9 cellular contexts compared by ENCODE assay signal in the genomic region with DNA sequence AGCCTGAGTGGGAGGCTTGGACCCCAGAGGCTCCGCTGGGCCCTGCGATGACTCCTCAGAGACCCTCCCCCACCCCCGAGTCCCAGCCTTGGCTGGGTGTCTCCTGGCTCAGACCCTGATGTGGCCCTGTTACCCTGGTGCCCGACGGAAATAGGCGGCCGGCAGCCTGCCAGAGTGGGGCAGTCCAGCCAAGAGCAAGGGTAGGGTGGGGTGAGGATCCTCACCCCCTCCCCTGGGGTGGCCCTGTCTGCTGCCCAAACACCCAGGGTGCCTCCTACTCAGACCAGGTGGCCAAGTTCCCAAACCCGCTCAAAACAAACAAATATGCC. TPM values are rescaled to one million over a fixed set of nuclear protein-coding genes. Genes with fewer than 3 reads are reported as not detected.
DNase-seq lines count a peak whose midpoint lies in the region; ATAC-seq and TF ChIP-seq lines count a peak whose summit lies in the region.
"Had no signal": no experiment of that assay in that cellular context is flagged by ENCODE, and none has a peak within 500 bp of the region (broad histone marks: within the 10 kb centered on the region; RNA-seq: fewer than 3 reads in every experiment).

No MANE protein-coding gene starts in this region.

- no peak for TF ChIP-seq POLR2A in body of pancreas (IDR thresholded peaks at IDR 0.05)

- H3K4me1 ChIP-seq in HUES48 (ENCODE audit: control insufficient read depth, insufficient read depth, low read length) (peaks cover 43% of the 10 kb centered on the region), body of pancreas (peaks cover 52% of the 10 kb centered on the region), smooth muscle cell (ENCODE audit: low read depth) (peaks cover 36% of the 10 kb centered on the region), HAP-1 (peaks cover 16% of the 10 kb centered on the region)

- H3K4me2 ChIP-seq in smooth muscle cell, result peak overlapping the region; percentile 61

- H3K79me2 ChIP-seq in smooth muscle cell (ENCODE audit: low read depth), result no peaks in the 10 kb centered on the region

- H3F3A ChIP-seq in smooth muscle cell (ENCODE audit: low read depth), result peaks cover 16% of the 10 kb centered on the region

- WGBS in body of pancreas, 2 donors, result 6% methylated on average over 8 of the region's 8 CpGs; no CpG with 5 or more reads in 1 of the 2 donors
- WGBS in smooth muscle cell (ENCODE audit: low lambda C conversion rate), result 56% methylated on average over 8 of the region's 8 CpGs

- H3K27ac ChIP-seq in HUES48 (ENCODE audit: low read depth, low read length), result peak overlapping the region; percentile 20
- H3K27ac ChIP-seq in body of pancreas, result peak overlapping the region; percentile 13 to 54 (median 30)
- peak overlapping the region; percentile 78 for H3K27ac ChIP-seq in layer of hippocampus (ENCODE audit: low read depth, low read length)
- H3K27ac ChIP-seq in smooth muscle cell (ENCODE audit: low read depth), result no peak overlapping the region

- H3K9ac ChIP-seq in HUES48 (ENCODE audit: low read depth, low read length) (no peak overlapping the region), smooth muscle cell (ENCODE audit: low read depth) (no peak overlapping the region)

- H3K36me3 ChIP-seq in HUES48 (ENCODE audit: control insufficient read depth, insufficient read depth, low read length) (no peaks in the 10 kb centered on the region), body of pancreas (replicated peaks in 1 of 2; ENCODE audit: insufficient read depth in 1 of 2, low read depth in 2 of 2) (no peaks in the 10 kb centered on the region), smooth muscle cell (ENCODE audit: low read depth) (no peaks in the 10 kb centered on the region), HAP-1 (replicated peaks) (peaks cover 3% of the 10 kb centered on the region; the same call in 1 of the 2 replicates)

- H2AFZ ChIP-seq in smooth muscle cell (ENCODE audit: low read depth), result no peak overlapping the region

- DNase-seq in body of pancreas (peak; percentile 46 to 78 (median 61)), smooth muscle cell (lab: John Stamatoyannopoulos, UW; ENCODE audit: unreplicated experiment) (no peak), HAP-1 (ENCODE audit: low spot score in 2 of 2) (no peak), activated gamma-delta T cell treated with Interleukin-2 at 50 U/mL for 16 hours (no peak), cortex of kidney (lab: John Stamatoyannopoulos, UW) (no peak), HuH-7 (ENCODE audit: low spot score) (no peak)
- DNase-seq: SW 1271 had no signal

- in situ Hi-C loops in HAP-1 (cut with MboI; ENCODE audit: low sequenced_read_pairs), result no loop called here

- TF ChIP-seq CTCF in body of pancreas (IDR thresholded peaks at IDR 0.05) (no peak), smooth muscle cell (IDR thresholded peaks at IDR 0.05; ENCODE audit: borderline replicate concordance, insufficient read depth, poor library complexity, severe bottlenecking) (no peak)

- intact Hi-C loops in body of pancreas (cut with DNase I), result no loop called here

- H3K27me3 ChIP-seq in HUES48 (ENCODE audit: control insufficient read depth, insufficient read depth, low read length) (no peaks in the 10 kb centered on the region), body of pancreas (no peaks in the 10 kb centered on the region), layer of hippocampus (ENCODE audit: control insufficient read depth, insufficient read depth, low read length) (no peaks in the 10 kb centered on the region), smooth muscle cell (ENCODE audit: low read depth) (no peaks in the 10 kb centered on the region), HAP-1 (ENCODE audit: low read depth) (no peaks in the 10 kb centered on the region)

- H3K4me3 ChIP-seq in HUES48 (ENCODE audit: low read depth, low read length) (no peak overlapping the region), body of pancreas (no peak overlapping the region), smooth muscle cell (no peak overlapping the region), HAP-1 (no peak overlapping the region)

- ATAC-seq in body of pancreas, result peak; percentile 24

- peaks cover 24% of the 10 kb centered on the region for H4K20me1 ChIP-seq in smooth muscle cell (ENCODE audit: low read depth)

- H3K9me3 ChIP-seq in HUES48 (ENCODE audit: control insufficient read depth, insufficient read depth, low read length) (no peaks in the 10 kb centered on the region), body of pancreas (no peaks in the 10 kb centered on the region), smooth muscle cell (replicated peaks; ENCODE audit: low read depth) (no peaks in the 10 kb centered on the region), HAP-1 (no peaks in the 10 kb centered on the region)

RNA-seq across cellular contexts. Expression of gene TNK2, which starts 15.3 kb away (rescaled TPM):
- 10 to 100 TPM; 25.9 to 49.1 TPM for total RNA-seq in body of pancreas
- total RNA-seq in smooth muscle cell, result 4.3 and 10.6 TPM in 2 replicates
- polyA plus RNA-seq in smooth muscle cell, result 2.8 and 8.2 TPM in 2 replicates

Comparison
In these comparisons a context has a peak if more than half of its experiments do, and no peak if none do; other contexts are left out.
1. DNase-seq: peak in body of pancreas (4 of 4); none in smooth muscle cell (single experiment), HAP-1 (0 of 2), activated gamma-delta T cell treated with Interleukin-2 at 50 U/mL for 16 hours (single experiment), cortex of kidney (single experiment) and HuH-7 (single experiment).